23 cellular contexts compared by ENCODE assay signal in the genomic region with DNA sequence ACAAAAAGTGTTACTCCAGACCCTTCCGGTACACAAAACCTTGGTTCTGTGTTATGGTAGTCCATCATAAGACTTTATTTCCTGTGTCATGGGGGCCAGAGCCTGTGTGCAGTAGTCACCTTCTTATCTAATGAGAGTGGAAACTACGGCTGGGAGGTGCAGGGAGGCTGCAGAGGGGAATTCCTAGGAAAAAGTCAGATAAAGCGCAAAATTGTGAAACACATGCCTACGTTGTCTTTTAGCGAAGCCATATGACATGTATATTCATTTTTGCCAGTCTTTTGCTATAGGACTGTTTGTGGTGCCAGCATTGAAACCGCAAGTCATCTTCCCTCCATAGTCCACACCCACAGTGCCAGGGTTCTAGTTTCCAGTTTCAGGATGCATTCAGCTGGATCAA.
DNase-seq lines count a peak whose midpoint lies in the region; ATAC-seq, FAIRE-seq and TF ChIP-seq lines count a peak whose summit lies in the region.
"Had no signal": no experiment of that assay in that cellular context is flagged by ENCODE, and none has a peak within 500 bp of the region (broad histone marks: within the 10 kb centered on the region; RNA-seq: fewer than 3 reads in every experiment).

No MANE protein-coding gene starts in this region.

- peaks cover 22% of the 10 kb centered on the region; the same call in 1 of the 2 replicates for H4K20me1 ChIP-seq in K562 (replicated peaks; ENCODE audit: control insufficient read depth, insufficient read depth, low read length)

- H3K27ac ChIP-seq in A549 (no peak overlapping the region), K562 (ENCODE audit: extremely low read depth, low read depth, low read length) (peak overlapping the region; percentile 58), parathyroid adenoma (peak overlapping the region; percentile 86), testis (no peak overlapping the region)
- H3K27ac ChIP-seq: body of pancreas had no signal

- TF ChIP-seq EP300 in A549 (IDR thresholded peaks at IDR 0.05) (no peak), K562 (IDR thresholded peaks at IDR 0.05; ENCODE audit: low read length) (peak; percentile 19; the same call in 1 of the 2 replicates)

- in situ Hi-C loops in K562 (cut with MboI), result no loop called here

- ATAC-seq in A549 (no peak), GM19463 (IDR thresholded peaks at IDR 0.05; ENCODE audit: unreplicated experiment) (peak; percentile 38), K562 (peak; percentile 29), HG03045 (IDR thresholded peaks at IDR 0.05; ENCODE audit: unreplicated experiment) (no peak), GM18870 (IDR thresholded peaks at IDR 0.05; ENCODE audit: unreplicated experiment) (no peak)
- ATAC-seq: body of pancreas had no signal

- peaks cover 11% of the 10 kb centered on the region for H3K4me1 ChIP-seq in A549
- peaks cover 43 to 63% of the 10 kb centered on the region in 2 experiments for H3K4me1 ChIP-seq in K562 (replicated peaks in 1 of 2; ENCODE audit: control insufficient read depth in 2 of 2, insufficient read depth in 2 of 2, low read length in 2 of 2)
- H3K4me1 ChIP-seq in parathyroid adenoma, result peaks cover 64% of the 10 kb centered on the region
- peaks cover 12% of the 10 kb centered on the region for H3K4me1 ChIP-seq in testis
- H3K4me1 ChIP-seq: body of pancreas had no signal

- DNase-seq in A549 (ENCODE audit: low read depth in 1 of 2, low spot score in 1 of 2), result no peak
- peak in 2 of 4 experiments; percentile 44 to 71 for DNase-seq in K562 (ENCODE audit: extremely low read depth in 1 of 4, low spot score in 3 of 4)
- no peak for DNase-seq in testis
- no peak for DNase-seq in activated CD4-positive, alpha-beta T cell treated with anti-CD3 and anti-CD28 coated beads, Interleukin-2, amount 10 ng/mL, durations not matched to agents 7 days and 5 days
- DNase-seq: activated T-cell treated with anti-CD3 and anti-CD28 coated beads, Interleukin-2, amount 50 U/mL, for 24 hours; body of pancreas; C1 segment of cervical spinal cord; kidney glomerular epithelial cell; NCI-H1930; NCI-H526 treated with DMSO at 0.1 percent for 48 hours; retina; stimulated activated CD4-positive, alpha-beta T cell treated with anti-CD3 and anti-CD28 coated beads, Interleukin-12 subunit alpha, Interleukin-12 subunit beta, amount 100 ng/mL, for 4 hours; stimulated activated CD4-positive, alpha-beta T cell treated with anti-CD3 and anti-CD28 coated beads, Interleukin-4, amount 100 ng/mL, for 1 hour; T-helper 1 cell had no signal

- TF ChIP-seq POLR2A in A549 (IDR thresholded peaks at IDR 0.05; ENCODE audit: low read length) (no peak), K562 (conservative IDR thresholded peaks at IDR 0.05) (no peak), testis (IDR thresholded peaks at IDR 0.05) (no peak)

- H3K9me3 ChIP-seq in A549 (no peaks in the 10 kb centered on the region), K562 (replicated peaks; ENCODE audit: control insufficient read depth, insufficient read depth, low read depth, low read length) (no peaks in the 10 kb centered on the region), parathyroid adenoma (ENCODE audit: control insufficient read depth, low read length) (no peaks in the 10 kb centered on the region), testis (no peaks in the 10 kb centered on the region)
- H3K9me3 ChIP-seq: body of pancreas had no signal

- H2AFZ ChIP-seq in K562 (ENCODE audit: low read depth, low read length) (peak overlapping the region; percentile 8; the same call in 1 of the 2 replicates), parathyroid adenoma (peak overlapping the region; percentile 81)

- no TSS peak for BruUV-seq in K562 (replicated peaks; lab: Mats Ljungman, UMichigan)

- intact Hi-C loops in K562 (cut with micrococcal nuclease), result loop anchor here (5.0 kb wide), 1 partner anchor 79 kb away; the partner anchor contains the start of gene PPARGC1B
- intact Hi-C loops in testis (cut with DNase I; ENCODE audit: low total_unique reads), result no loop called here

- H3K9ac ChIP-seq in K562 (ENCODE audit: insufficient read depth in 1 of 2, low read depth in 2 of 2, low read length in 2 of 2) (peak overlapping the region; percentile 18 to 57; a peak in 1 of 4 replicates), parathyroid adenoma (no peak overlapping the region)

- H3K36me3 Mint-ChIP-seq in activated CD4-positive, alpha-beta T cell treated with anti-CD3 and anti-CD28 coated beads, Interleukin-2, amount 10 ng/mL, durations not matched to agents 7 days and 5 days (ENCODE audit: low read depth), result no peaks in the 10 kb centered on the region

- no peaks in the 10 kb centered on the region for H3K9me3 Mint-ChIP-seq in activated CD4-positive, alpha-beta T cell treated with anti-CD3 and anti-CD28 coated beads, Interleukin-2, amount 10 ng/mL, durations not matched to agents 7 days and 5 days
- H3K9me3 Mint-ChIP-seq: activated T-cell treated with anti-CD3 and anti-CD28 coated beads, Interleukin-2, amount 50 U/mL, for 24 hours; nephron had no signal

- WGBS in A549 (ENCODE audit: missing lambda C conversion rate), result 87% methylated on average over 6 of the region's 6 CpGs
- WGBS in K562 (ENCODE audit: insufficient coverage, low coverage, missing lambda C conversion rate), result 16% methylated on average over 6 of the region's 6 CpGs
- 84 to 91% methylated on average over 6 of the region's 6 CpGs for WGBS in testis, 2 donors

- no peak overlapping the region for H3K27ac Mint-ChIP-seq in activated CD4-positive, alpha-beta T cell treated with anti-CD3 and anti-CD28 coated beads, Interleukin-2, amount 10 ng/mL, durations not matched to agents 7 days and 5 days
- H3K27ac Mint-ChIP-seq: activated T-cell treated with anti-CD3 and anti-CD28 coated beads, Interleukin-2, amount 50 U/mL, for 24 hours had no signal

- H3K79me2 ChIP-seq in K562 (ENCODE audit: control insufficient read depth, insufficient read depth, low read length), result peaks cover 94% of the 10 kb centered on the region
- peaks cover 9% of the 10 kb centered on the region for H3K79me2 ChIP-seq in parathyroid adenoma

- no peak overlapping the region for H3K4me3 Mint-ChIP-seq in activated CD4-positive, alpha-beta T cell treated with anti-CD3 and anti-CD28 coated beads, Interleukin-2, amount 10 ng/mL, durations not matched to agents 7 days and 5 days
- H3K4me3 Mint-ChIP-seq: activated T-cell treated with anti-CD3 and anti-CD28 coated beads, Interleukin-2, amount 50 U/mL, for 24 hours; nephron had no signal

- no peak for TF ChIP-seq CTCF in A549 (IDR thresholded peaks at IDR 0.05)
- TF ChIP-seq CTCF in K562 (IDR thresholded peaks at IDR 0.05 in 2 of 3, conservative IDR thresholded peaks at IDR 0.05 in 1 of 3; ENCODE audit: insufficient read depth in 2 of 3, low read depth in 1 of 3, low read length in 3 of 3), result no peak
- TF ChIP-seq CTCF in parathyroid adenoma (IDR thresholded peaks at IDR 0.05), result no peak
- TF ChIP-seq CTCF in testis (IDR thresholded peaks at IDR 0.05), result no peak

- H3K27me3 ChIP-seq in K562 (ENCODE audit: control insufficient read depth in 2 of 2, insufficient read depth in 2 of 2, low read length in 2 of 2) (no peaks in the 10 kb centered on the region), parathyroid adenoma (ENCODE audit: control insufficient read depth, insufficient read depth, low read length) (no peaks in the 10 kb centered on the region), testis (no peaks in the 10 kb centered on the region)
- H3K27me3 ChIP-seq: body of pancreas had no signal

- POLR2A ChIA-PET in A549 (lab: Yijun Ruan, JAX) (no interaction called here), K562 (lab: Yijun Ruan, JAX) (interaction anchor here (0.9 to 1.4 kb wide), 6 partner anchors 8 to 170 kb away, joined by 3 to 5 read pairs (median 4); no protein-coding TSS in a partner anchor)
- POLR2A ChIA-PET in activated CD4-positive, alpha-beta T cell treated with anti-CD3 and anti-CD28 coated beads, Interleukin-2, amount 10 ng/mL, durations not matched to agents 7 days and 5 days (lab: Charles Lee), result no interaction called here

- H3K4me2 ChIP-seq in A549 (no peak overlapping the region), K562 (ENCODE audit: insufficient read depth, low read length) (peak overlapping the region; percentile 68), parathyroid adenoma (ENCODE audit: low read length) (no peak overlapping the region)

- FAIRE-seq in A549 (lab: Jason Lieb, UNC) (no peak), K562 (lab: Jason Lieb, UNC) (peak; percentile 35)
- FAIRE-seq: endothelial cell of umbilical vein, RCC 7860, TTC549 had no signal

- H3K36me3 ChIP-seq in K562 (ENCODE audit: control insufficient read depth, insufficient read depth, low read length) (peaks cover 23% of the 10 kb centered on the region; the same call in 2 of the 3 replicates), parathyroid adenoma (ENCODE audit: control insufficient read depth, insufficient read depth, low read length) (no peaks in the 10 kb centered on the region), testis (ENCODE audit: low read depth, missing control alignments) (no peaks in the 10 kb centered on the region)

- TF ChIP-seq RAD21 in A549 (conservative IDR thresholded peaks at IDR 0.05 in 1 of 2, IDR thresholded peaks at IDR 0.05 in 1 of 2) (no peak), K562 (CRISPR knock-in tag; conservative IDR thresholded peaks at IDR 0.05 in 1 of 2, IDR thresholded peaks at IDR 0.05 in 1 of 2) (no peak)

- no peaks in the 10 kb centered on the region for H3K27me3 Mint-ChIP-seq in activated CD4-positive, alpha-beta T cell treated with anti-CD3 and anti-CD28 coated beads, Interleukin-2, amount 10 ng/mL, durations not matched to agents 7 days and 5 days
- H3K27me3 Mint-ChIP-seq: activated T-cell treated with anti-CD3 and anti-CD28 coated beads, Interleukin-2, amount 50 U/mL, for 24 hours had no signal

- peaks cover 3% of the 10 kb centered on the region for H3K9me1 ChIP-seq in K562 (ENCODE audit: control insufficient read depth, insufficient read depth, low read length)

- CTCF ChIA-PET in A549 (lab: Yijun Ruan, JAX) (interaction anchor here (1.3 to 3.5 kb wide), 5 partner anchors 12 to 174 kb away, joined by 3 to 12 read pairs (median 5); no protein-coding TSS in a partner anchor), K562 (lab: Yijun Ruan, JAX; ENCODE audit: low intra/inter-chr PET ratio) (no interaction called here)
- CTCF ChIA-PET in activated CD4-positive, alpha-beta T cell treated with anti-CD3 and anti-CD28 coated beads, Interleukin-2, amount 10 ng/mL, durations not matched to agents 7 days and 5 days (lab: Charles Lee), result interaction anchor here (0.6 to 1.4 kb wide), 4 partner anchors 12 to 853 kb away, joined by 3 to 7 read pairs (median 3); no protein-coding TSS in a partner anchor

- H3K4me3 ChIP-seq in A549 (no peak overlapping the region), K562 (no peak overlapping the region), parathyroid adenoma (ENCODE audit: low read depth, low read length) (no peak overlapping the region), testis (no peak overlapping the region)
- H3K4me3 ChIP-seq: body of pancreas, lung had no signal

- no peaks in the 10 kb centered on the region for H3K4me1 Mint-ChIP-seq in activated CD4-positive, alpha-beta T cell treated with anti-CD3 and anti-CD28 coated beads, Interleukin-2, amount 10 ng/mL, durations not matched to agents 7 days and 5 days

TF ChIP-seq in A549, 52 proteins besides CTCF, POLR2A, EP300 and RAD21 (continues in another document):
- TF ChIP-seq RCOR1 (IDR thresholded peaks at IDR 0.05; ENCODE audit: low read depth, low read length), result no peak

TF ChIP-seq in K562, 482 proteins besides CTCF, POLR2A, EP300 and RAD21 (continues in another document):
- peak; percentile 69 for TF ChIP-seq GABPA (tag; conservative IDR thresholded peaks at IDR 0.05; ENCODE audit: low read depth)

Comparison
In these comparisons a context has a peak if more than half of its experiments do, and no peak if none do; other contexts are left out.
1. ATAC-seq: peak in GM19463 (single experiment) and K562 (single experiment); none in A549 (0 of 2), HG03045 (single experiment) and GM18870 (single experiment).
2. H3K27ac ChIP-seq: peak in K562 (single experiment) and parathyroid adenoma (single experiment); none in A549 (0 of 2) and testis (0 of 2).
3. Of the 35 proteins assayed by ChIP-seq in both K562 and A549: peak only in K562: CEBPB and EP300; only in A549: none; in both: none; in neither: 32; mixed calls (peak in some experiments, not most) for 1.